ENCODE assay signal across 22 cellular contexts in the genomic region with DNA sequence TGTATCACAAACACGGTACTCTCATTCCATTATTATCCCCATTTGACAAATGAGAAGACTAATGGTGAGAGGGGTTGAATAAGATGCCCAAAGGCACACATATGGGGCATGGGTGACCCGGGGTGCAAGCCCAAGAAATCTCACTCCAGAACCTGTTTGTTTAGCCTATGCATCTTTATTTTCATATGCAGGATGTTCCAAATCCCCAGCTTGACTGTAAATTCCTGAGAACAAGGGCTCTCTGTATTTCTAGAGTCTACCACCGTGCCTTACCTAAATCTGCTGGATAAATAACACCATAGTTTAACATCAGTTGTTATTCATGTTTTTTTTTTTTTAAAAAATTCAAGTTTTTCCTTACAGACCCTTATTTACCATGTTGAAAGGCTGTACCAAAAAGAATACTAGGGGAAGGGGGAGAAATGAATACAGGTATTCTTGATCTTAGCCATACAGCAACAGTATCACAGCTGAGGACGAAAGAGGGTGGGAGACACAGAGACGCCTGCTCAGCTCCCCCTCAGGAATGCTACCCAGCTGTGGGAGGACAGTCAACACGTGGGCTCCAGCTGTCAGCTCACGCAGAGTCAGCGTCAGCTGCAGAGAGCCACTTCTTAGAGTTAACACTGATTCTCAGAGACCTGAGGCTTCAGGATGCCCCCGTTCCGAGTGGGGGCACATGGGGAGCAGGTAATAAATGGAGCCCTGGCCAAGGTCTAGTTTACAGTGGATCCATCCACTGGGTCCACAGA.
"Had no signal": no experiment of that assay in that cellular context is flagged by ENCODE, and none has a peak within 500 bp of the region (broad histone marks: within the 10 kb centered on the region; RNA-seq: fewer than 3 reads in every experiment).

No MANE protein-coding gene starts in this region.

- H3K36me3 ChIP-seq: cardiac muscle cell had no signal

- DNase-seq: activated CD4-positive, alpha-beta T cell treated with anti-CD3 and anti-CD28 coated beads, Interleukin-2, amount 50 U/mL, for 1 hour; activated CD4-positive, CD25-positive, alpha-beta regulatory T cell treated with anti-CD3 and anti-CD28 coated beads, Interleukin-2, amount 50 U/mL, for 72 hours; activated CD8-positive, alpha-beta T cell treated with anti-CD3 and anti-CD28 coated beads, Interleukin-2, amount 10 ng/mL, durations not matched to agents 7 days and 5 days; activated gamma-delta T cell; activated naive CD4-positive, alpha-beta T cell treated with anti-CD3 and anti-CD28 coated beads, Interleukin-2, amount 50 U/mL, for 16 hours; activated naive CD8-positive, alpha-beta T cell treated with anti-CD3 and anti-CD28 coated beads, Interleukin-2, amount 50 U/mL, for 24 hours; effector CD4-positive, alpha-beta T cell; erythroblast; foreskin melanocyte; hippocampal formation; kidney glomerular epithelial cell; left ventricle myocardium superior; mammary epithelial cell; midbrain; spleen; stimulated activated CD4-positive, alpha-beta T cell treated with anti-CD3 and anti-CD28 coated beads, Interleukin-4, amount 100 ng/mL, for 24 hours; stimulated activated naive CD4-positive, alpha-beta T cell treated with Interleukin-2 at 50 U/mL for 16 hours had no signal

- H3K9me3 ChIP-seq: body of pancreas, spleen, thoracic aorta had no signal

- H3K27ac ChIP-seq: body of pancreas, cardiac muscle cell, spleen, thoracic aorta, VCaP had no signal

- H3K4me3 ChIP-seq: body of pancreas, cardiac muscle cell, spleen, thoracic aorta had no signal

- H3K27me3 ChIP-seq: body of pancreas, cardiac muscle cell, spleen had no signal

- ATAC-seq: activated CD8-positive, alpha-beta T cell treated with anti-CD3 and anti-CD28 coated beads, Interleukin-2, amount 10 ng/mL, durations not matched to agents 7 days and 5 days; activated naive CD8-positive, alpha-beta T cell treated with anti-CD3 and anti-CD28 coated beads, Interleukin-2, amount 50 U/mL, for 24 hours; body of pancreas; left ventricle myocardium superior; sciatic nerve had no signal
